Comparison of ENCODE assay signal across 33 cellular contexts in genomic region chr12:124183172-124183571, GRCh38.
"Had no signal": no experiment of that assay in that cellular context is flagged by ENCODE, and none has a peak within 500 bp of the region (broad histone marks: within the 10 kb centered on the region; RNA-seq: fewer than 3 reads in every experiment).

No MANE protein-coding gene starts in this region.

- H3K9me3 Mint-ChIP-seq: activated B cell treated with CpG ODN at 0.5 μM for 24 hours; activated CD8-positive, alpha-beta T cell treated with anti-CD3 and anti-CD28 coated beads for 36 hours; activated naive CD4-positive, alpha-beta T cell treated with anti-CD3 and anti-CD28 coated beads for 36 hours; activated naive CD4-positive, alpha-beta T cell treated with anti-CD3 and anti-CD28 coated beads, Interleukin-2, amount 50 U/mL, for 24 hours; activated naive CD8-positive, alpha-beta T cell treated with anti-CD3 and anti-CD28 coated beads for 36 hours; activated naive CD8-positive, alpha-beta T cell treated with anti-CD3 and anti-CD28 coated beads, Interleukin-2, amount 50 U/mL, for 24 hours; activated T-cell treated with anti-CD3 and anti-CD28 coated beads, Interleukin-2, amount 50 U/mL, for 4 hours; activated T-helper 2 cell treated with anti-CD3 and anti-CD28 coated beads, Interferon-gamma antibody, Interleukin-2, Interleukin-4, amounts not matched to agents 10 μg/mL and 5 μg/mL and 100 μg/mL, durations not matched to agents 14 hours and 24 hours and 36 hours; effector memory CD8-positive, alpha-beta T cell; T-helper 2 cell treated with Interferon-gamma antibody and Interleukin-4, amounts not matched to agents 5 μg/mL and 100 μg/mL, for 36 hours had no signal

- H3K9me3 ChIP-seq: adrenal gland, body of pancreas, esophagus muscularis mucosa, gastrocnemius medialis had no signal

- ATAC-seq: activated CD4-positive, CD25-positive, alpha-beta regulatory T cell treated with anti-CD3 and anti-CD28 coated beads, Interleukin-2, amount 50 U/mL, for 24 hours; activated CD8-positive, alpha-beta T cell treated with anti-CD3 and anti-CD28 coated beads for 36 hours; activated naive CD8-positive, alpha-beta T cell treated with anti-CD3 and anti-CD28 coated beads, Interleukin-2, amount 50 U/mL, for 24 hours; activated T-cell treated with anti-CD3 and anti-CD28 coated beads, Interleukin-2, amount 50 U/mL, for 4 hours; body of pancreas; effector memory CD8-positive, alpha-beta T cell; foreskin keratinocyte; gastrocnemius medialis; T-helper 17 cell had no signal

- H3K36me3 ChIP-seq: adrenal gland, esophagus muscularis mucosa, gastrocnemius medialis, WERI-Rb-1 had no signal

- H3K27ac Mint-ChIP-seq: activated B cell treated with CpG ODN at 0.5 μM for 24 hours; activated CD8-positive, alpha-beta T cell treated with anti-CD3 and anti-CD28 coated beads for 36 hours; activated naive CD4-positive, alpha-beta T cell treated with anti-CD3 and anti-CD28 coated beads for 36 hours; activated naive CD4-positive, alpha-beta T cell treated with anti-CD3 and anti-CD28 coated beads, Interleukin-2, amount 50 U/mL, for 24 hours; activated naive CD8-positive, alpha-beta T cell treated with anti-CD3 and anti-CD28 coated beads for 36 hours; activated naive CD8-positive, alpha-beta T cell treated with anti-CD3 and anti-CD28 coated beads, Interleukin-2, amount 50 U/mL, for 24 hours; activated T-helper 2 cell treated with anti-CD3 and anti-CD28 coated beads, Interferon-gamma antibody, Interleukin-2, Interleukin-4, amounts not matched to agents 10 μg/mL and 5 μg/mL and 100 μg/mL, durations not matched to agents 14 hours and 24 hours and 36 hours; effector memory CD8-positive, alpha-beta T cell; T-helper 17 cell; T-helper 2 cell treated with Interferon-gamma antibody and Interleukin-4, amounts not matched to agents 5 μg/mL and 100 μg/mL, for 36 hours had no signal

- H3K27me3 ChIP-seq: adrenal gland, body of pancreas, esophagus muscularis mucosa, foreskin keratinocyte, gastrocnemius medialis had no signal

- H3K27me3 Mint-ChIP-seq: activated naive CD8-positive, alpha-beta T cell treated with anti-CD3 and anti-CD28 coated beads for 36 hours had no signal

- H3K4me1 Mint-ChIP-seq: activated B cell treated with CpG ODN at 0.5 μM for 24 hours; activated naive CD4-positive, alpha-beta T cell treated with anti-CD3 and anti-CD28 coated beads, Interleukin-2, amount 50 U/mL, for 24 hours; activated naive CD8-positive, alpha-beta T cell treated with anti-CD3 and anti-CD28 coated beads for 36 hours; activated naive CD8-positive, alpha-beta T cell treated with anti-CD3 and anti-CD28 coated beads, Interleukin-2, amount 50 U/mL, for 24 hours; T-helper 17 cell had no signal

- H3K36me3 Mint-ChIP-seq: activated naive CD4-positive, alpha-beta T cell treated with anti-CD3 and anti-CD28 coated beads, Interleukin-2, amount 50 U/mL, for 24 hours; activated naive CD8-positive, alpha-beta T cell treated with anti-CD3 and anti-CD28 coated beads for 36 hours had no signal

- H3K4me3 Mint-ChIP-seq: activated B cell treated with CpG ODN at 0.5 μM for 24 hours; activated CD8-positive, alpha-beta T cell treated with anti-CD3 and anti-CD28 coated beads for 36 hours; activated naive CD4-positive, alpha-beta T cell treated with anti-CD3 and anti-CD28 coated beads for 36 hours; activated naive CD4-positive, alpha-beta T cell treated with anti-CD3 and anti-CD28 coated beads, Interleukin-2, amount 50 U/mL, for 24 hours; activated naive CD8-positive, alpha-beta T cell treated with anti-CD3 and anti-CD28 coated beads for 36 hours; activated naive CD8-positive, alpha-beta T cell treated with anti-CD3 and anti-CD28 coated beads, Interleukin-2, amount 50 U/mL, for 24 hours; activated T-cell treated with anti-CD3 and anti-CD28 coated beads, Interleukin-2, amount 50 U/mL, for 4 hours; effector memory CD8-positive, alpha-beta T cell; T-helper 17 cell; T-helper 2 cell treated with Interferon-gamma antibody and Interleukin-4, amounts not matched to agents 5 μg/mL and 100 μg/mL, for 36 hours had no signal

- H3K4me3 ChIP-seq: adrenal gland, body of pancreas, esophagus muscularis mucosa, gastrocnemius medialis had no signal

- H3K27ac ChIP-seq: adrenal gland, body of pancreas, esophagus muscularis mucosa, foreskin keratinocyte, gastrocnemius medialis, WERI-Rb-1 had no signal

- H3K4me1 ChIP-seq: adrenal gland had no signal

- DNase-seq: activated B cell treated with CpG ODN at 0.5 μM for 24 hours; activated CD4-positive, alpha-beta T cell treated with anti-CD3 and anti-CD28 coated beads for 48 hours; activated CD4-positive, alpha-beta T cell treated with anti-CD3 and anti-CD28 coated beads, Interleukin-2, amount 50 U/mL, for 1 hour; activated CD4-positive, alpha-beta T cell treated with anti-CD3 and anti-CD28 coated beads, Interleukin-2, amount 50 U/mL, for 48 hours; activated CD8-positive, alpha-beta memory T cell treated with anti-CD3 and anti-CD28 coated beads for 24 hours; activated CD8-positive, alpha-beta T cell treated with anti-CD3 and anti-CD28 coated beads for 36 hours; activated effector memory CD4-positive, alpha-beta T cell treated with anti-CD3 and anti-CD28 coated beads, Interleukin-2, amount 50 U/mL, for 16 hours; activated naive CD4-positive, alpha-beta T cell treated with anti-CD3 and anti-CD28 coated beads for 36 hours; activated naive CD8-positive, alpha-beta T cell treated with anti-CD3 and anti-CD28 coated beads for 36 hours; activated naive CD8-positive, alpha-beta T cell treated with anti-CD3 and anti-CD28 coated beads, Interleukin-2, amount 50 U/mL, for 24 hours; activated T-cell treated with anti-CD3 and anti-CD28 coated beads, Interleukin-2, amount 50 U/mL, for 4 hours; adrenal gland; amygdala; aorta; body of pancreas; caudate nucleus; cortex of kidney; dermis blood vessel endothelial cell; effector CD4-positive, alpha-beta T cell; effector memory CD8-positive, alpha-beta T cell; erythroblast; foreskin keratinocyte; gastrocnemius medialis; glutamatergic neuron; T-helper 1 cell; T-helper 17 cell; T1000; WERI-Rb-1 had no signal
